In the genomic region with DNA sequence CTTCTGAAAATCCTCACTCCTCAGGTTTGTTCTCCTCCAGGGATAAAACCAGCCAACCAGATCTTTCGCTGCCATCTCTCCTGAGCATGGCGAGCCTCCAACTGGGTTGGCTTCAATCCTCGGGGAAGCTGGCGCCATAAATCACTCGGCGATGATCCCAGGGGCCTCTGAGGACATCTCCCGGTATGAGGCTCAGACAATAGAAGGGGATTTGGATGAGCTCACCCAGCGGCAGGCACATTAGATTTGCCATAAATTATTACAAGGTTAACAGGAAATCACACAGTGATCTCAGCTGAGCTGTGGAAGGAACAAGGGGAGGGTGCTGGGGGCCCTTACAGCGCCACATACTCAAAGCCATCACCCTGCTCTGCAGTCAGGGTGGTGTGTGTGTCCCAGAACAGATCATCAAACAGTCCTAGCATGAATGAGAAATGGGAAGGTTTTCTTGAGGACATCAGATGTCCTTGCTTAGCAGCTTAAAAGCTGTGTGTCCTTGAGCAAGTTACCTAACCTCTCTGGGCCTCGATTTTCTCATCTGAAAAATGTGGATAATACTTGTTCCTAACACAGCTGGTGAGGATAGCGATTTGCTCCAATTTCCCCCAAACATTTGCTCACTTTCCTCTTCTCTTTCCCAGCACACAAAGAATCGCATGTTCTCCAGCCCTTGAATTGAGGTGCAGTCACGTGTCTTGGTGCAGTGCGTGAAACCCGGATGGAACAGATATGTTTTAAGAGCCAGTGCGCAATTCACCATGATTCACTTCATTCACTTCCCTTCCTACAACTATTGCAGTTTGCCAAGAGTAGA, we compare ENCODE assay signal across 1 cellular context.
TF ChIP-seq lines count a peak whose summit lies in the region.

No MANE protein-coding gene starts in this region.

TF ChIP-seq in WTC11, 78 proteins besides CTCF, POLR2A, EP300 and RAD21 (continued from another document):
- TF ChIP-seq, protein P1, sequence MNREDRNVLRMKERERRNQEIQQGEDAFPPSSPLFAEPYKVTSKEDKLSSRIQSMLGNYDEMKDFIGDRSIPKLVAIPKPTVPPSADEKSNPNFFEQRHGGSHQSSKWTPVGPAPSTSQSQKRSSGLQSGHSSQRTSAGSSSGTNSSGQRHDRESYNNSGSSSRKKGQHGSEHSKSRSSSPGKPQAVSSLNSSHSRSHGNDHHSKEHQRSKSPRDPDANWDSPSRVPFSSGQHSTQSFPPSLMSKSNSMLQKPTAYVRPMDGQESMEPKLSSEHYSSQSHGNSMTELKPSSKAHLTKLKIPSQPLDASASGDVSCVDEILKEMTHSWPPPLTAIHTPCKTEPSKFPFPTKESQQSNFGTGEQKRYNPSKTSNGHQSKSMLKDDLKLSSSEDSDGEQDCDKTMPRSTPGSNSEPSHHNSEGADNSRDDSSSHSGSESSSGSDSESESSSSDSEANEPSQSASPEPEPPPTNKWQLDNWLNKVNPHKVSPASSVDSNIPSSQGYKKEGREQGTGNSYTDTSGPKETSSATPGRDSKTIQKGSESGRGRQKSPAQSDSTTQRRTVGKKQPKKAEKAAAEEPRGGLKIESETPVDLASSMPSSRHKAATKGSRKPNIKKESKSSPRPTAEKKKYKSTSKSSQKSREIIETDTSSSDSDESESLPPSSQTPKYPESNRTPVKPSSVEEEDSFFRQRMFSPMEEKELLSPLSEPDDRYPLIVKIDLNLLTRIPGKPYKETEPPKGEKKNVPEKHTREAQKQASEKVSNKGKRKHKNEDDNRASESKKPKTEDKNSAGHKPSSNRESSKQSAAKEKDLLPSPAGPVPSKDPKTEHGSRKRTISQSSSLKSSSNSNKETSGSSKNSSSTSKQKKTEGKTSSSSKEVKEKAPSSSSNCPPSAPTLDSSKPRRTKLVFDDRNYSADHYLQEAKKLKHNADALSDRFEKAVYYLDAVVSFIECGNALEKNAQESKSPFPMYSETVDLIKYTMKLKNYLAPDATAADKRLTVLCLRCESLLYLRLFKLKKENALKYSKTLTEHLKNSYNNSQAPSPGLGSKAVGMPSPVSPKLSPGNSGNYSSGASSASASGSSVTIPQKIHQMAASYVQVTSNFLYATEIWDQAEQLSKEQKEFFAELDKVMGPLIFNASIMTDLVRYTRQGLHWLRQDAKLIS (CRISPR knock-in tag; IDR thresholded peaks at IDR 0.05; ENCODE audit: borderline replicate concordance), result no peak
- no peak for TF ChIP-seq ATF1 (CRISPR knock-in tag; IDR thresholded peaks at IDR 0.05)
TF ChIP-seq in WTC11: peak in this region for 0.
